8 cellular contexts compared by ENCODE assay signal in the genomic region with DNA sequence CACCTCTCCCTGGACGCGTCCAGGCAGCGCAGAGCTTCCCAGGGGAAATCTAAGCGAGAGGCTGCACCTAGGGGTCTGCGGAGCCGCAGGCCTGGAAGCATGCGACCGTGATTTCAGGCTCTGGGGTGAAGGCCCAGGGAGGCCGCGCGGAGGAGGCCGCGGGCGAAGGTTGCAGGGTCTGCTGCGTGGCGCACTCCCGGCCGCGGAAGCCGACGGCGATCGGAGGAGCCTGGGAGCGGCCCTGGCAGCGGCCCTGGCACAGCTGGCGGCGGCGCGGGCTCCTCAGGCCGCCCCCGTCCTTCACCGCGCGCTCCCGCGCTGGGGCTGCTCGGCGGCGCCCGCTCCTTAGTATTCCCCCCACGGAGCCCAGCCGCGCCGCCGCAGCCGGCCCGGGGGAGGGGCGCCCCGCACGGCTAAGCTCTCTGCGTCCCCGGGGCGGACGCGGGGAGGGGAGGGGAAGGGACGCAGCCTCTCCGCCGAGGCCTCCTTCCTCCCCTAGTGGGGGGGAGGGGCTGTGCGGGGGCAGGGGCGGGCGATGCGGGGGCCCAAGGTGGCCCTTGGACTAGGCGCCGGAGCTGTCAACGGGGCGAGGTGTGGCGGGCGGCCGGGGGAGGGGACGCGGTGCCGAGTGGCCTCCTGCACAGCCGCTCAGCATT. TPM values are rescaled to one million over a fixed set of nuclear protein-coding genes. Genes with fewer than 3 reads are reported as not detected.
DNase-seq lines count a peak whose midpoint lies in the region; FAIRE-seq and TF ChIP-seq lines count a peak whose summit lies in the region.

No MANE protein-coding gene starts in this region.

- no peak for TF ChIP-seq CTCF in neural progenitor cell (IDR thresholded peaks at IDR 0.05)

- H3K9ac ChIP-seq in neural progenitor cell, result no peak overlapping the region

- peaks cover 62% of the 10 kb centered on the region for H3K27me3 ChIP-seq in neural progenitor cell
- H3K27me3 ChIP-seq in small intestine (ENCODE audit: control insufficient read depth in 2 of 2, insufficient read depth in 2 of 2, low read length in 2 of 2), result no peaks in the 10 kb centered on the region

- H3K27ac ChIP-seq in neural progenitor cell, result no peak overlapping the region
- peak overlapping the region in 1 of 2 donors; percentile 21 for H3K27ac ChIP-seq in small intestine (ENCODE audit: low read depth in 1 of 2, low read length in 1 of 2)

- H3K4me1 ChIP-seq in neural progenitor cell (peaks cover 27% of the 10 kb centered on the region), small intestine (ENCODE audit: control insufficient read depth in 2 of 2, insufficient read depth in 1 of 2, low read depth in 1 of 2, low read length in 1 of 2) (peaks cover 0 to 2% of the 10 kb centered on the region in 2 donors)

- no peaks in the 10 kb centered on the region for H4K20me1 ChIP-seq in neural progenitor cell (ENCODE audit: low read depth)

- peak overlapping the region; percentile 45 for H2AFZ ChIP-seq in neural progenitor cell (replicated peaks)

- no peaks in the 10 kb centered on the region for H3K79me2 ChIP-seq in neural progenitor cell (ENCODE audit: low read depth)

- H3K9me3 ChIP-seq in neural progenitor cell (ENCODE audit: low read depth) (no peaks in the 10 kb centered on the region), small intestine (ENCODE audit: control insufficient read depth, low read depth) (no peaks in the 10 kb centered on the region)

- peak overlapping the region; percentile 85 for H3K4me3 Mint-ChIP-seq in neural progenitor cell

- H3K36me3 ChIP-seq in neural progenitor cell (no peaks in the 10 kb centered on the region), small intestine (ENCODE audit: control insufficient read depth in 2 of 2, insufficient read depth in 2 of 2, low read length in 2 of 2) (no peaks in the 10 kb centered on the region)

- peaks cover 28% of the 10 kb centered on the region for H3F3A ChIP-seq in neural progenitor cell (ENCODE audit: low read depth)

- H3K27ac Mint-ChIP-seq in neural progenitor cell, result peak overlapping the region; percentile 85

- H3K4me2 ChIP-seq in neural progenitor cell, result peak overlapping the region; percentile 93

- H3K4me1 Mint-ChIP-seq in neural progenitor cell, result peaks cover 41% of the 10 kb centered on the region

- H3K9me3 Mint-ChIP-seq in neural progenitor cell, result no peaks in the 10 kb centered on the region

- H3K36me3 Mint-ChIP-seq in neural progenitor cell, result peaks cover 17% of the 10 kb centered on the region

- DNase-seq in AG20443 (ENCODE audit: low spot score), result peak; percentile 77
- DNase-seq in NCI-H2227 treated with DMSO at 0.1 percent for 48 hours (lab: John Stamatoyannopoulos, UW), result peak; percentile 56
- DNase-seq in foreskin melanocyte, result peak; percentile 21
- DNase-seq in neural progenitor cell (ENCODE audit: low spot score), result peak; percentile 71
- no peak for DNase-seq in small intestine
- no peak for DNase-seq in NCI-H774 (lab: John Stamatoyannopoulos, UW)
- no peak for DNase-seq in NCI-H2196 treated with DMSO at 0.1 percent for 48 hours (lab: John Stamatoyannopoulos, UW; ENCODE audit: unreplicated experiment)
- no peak for DNase-seq in NCI-H2081 (lab: John Stamatoyannopoulos, UW)

- peaks cover 11% of the 10 kb centered on the region for H3K27me3 Mint-ChIP-seq in neural progenitor cell (ENCODE audit: insufficient read depth, low read depth)

- FAIRE-seq in small intestine (lab: Jason Lieb, UNC), result no peak

- H3K4me3 ChIP-seq in neural progenitor cell, result peak overlapping the region; percentile 56
- H3K4me3 ChIP-seq in small intestine (ENCODE audit: low read depth in 1 of 2, low read length in 2 of 2), result no peak overlapping the region

- 9 to 65% (median 50%) methylated on average over 49 to 73 of the region's 73 CpGs for WGBS in small intestine, 3 donors

RNA-seq across cellular contexts. Expression of gene EPHB3, which starts 21.9 kb away (rescaled TPM):
- total RNA-seq in neural progenitor cell (ENCODE audit: low replicate concordance), result 2.3 and 3.6 TPM in 2 replicates
- 10 to 100 TPM in 1 of 3 donors, under 1 TPM in 2; 0.27 to 16.7 (median 0.67) TPM for polyA plus RNA-seq in small intestine

Comparison
In these comparisons a context has a peak if more than half of its experiments do, and no peak if none do; other contexts are left out.
1. DNase-seq: peak in AG20443 (single experiment), NCI-H2227 treated with DMSO at 0.1 percent for 48 hours (single experiment), foreskin melanocyte (single experiment) and neural progenitor cell (single experiment); none in small intestine (single experiment), NCI-H774 (single experiment), NCI-H2196 treated with DMSO at 0.1 percent for 48 hours (single experiment) and NCI-H2081 (0 of 2).